ENCODE assay signal across 8 cellular contexts in the genomic region with DNA sequence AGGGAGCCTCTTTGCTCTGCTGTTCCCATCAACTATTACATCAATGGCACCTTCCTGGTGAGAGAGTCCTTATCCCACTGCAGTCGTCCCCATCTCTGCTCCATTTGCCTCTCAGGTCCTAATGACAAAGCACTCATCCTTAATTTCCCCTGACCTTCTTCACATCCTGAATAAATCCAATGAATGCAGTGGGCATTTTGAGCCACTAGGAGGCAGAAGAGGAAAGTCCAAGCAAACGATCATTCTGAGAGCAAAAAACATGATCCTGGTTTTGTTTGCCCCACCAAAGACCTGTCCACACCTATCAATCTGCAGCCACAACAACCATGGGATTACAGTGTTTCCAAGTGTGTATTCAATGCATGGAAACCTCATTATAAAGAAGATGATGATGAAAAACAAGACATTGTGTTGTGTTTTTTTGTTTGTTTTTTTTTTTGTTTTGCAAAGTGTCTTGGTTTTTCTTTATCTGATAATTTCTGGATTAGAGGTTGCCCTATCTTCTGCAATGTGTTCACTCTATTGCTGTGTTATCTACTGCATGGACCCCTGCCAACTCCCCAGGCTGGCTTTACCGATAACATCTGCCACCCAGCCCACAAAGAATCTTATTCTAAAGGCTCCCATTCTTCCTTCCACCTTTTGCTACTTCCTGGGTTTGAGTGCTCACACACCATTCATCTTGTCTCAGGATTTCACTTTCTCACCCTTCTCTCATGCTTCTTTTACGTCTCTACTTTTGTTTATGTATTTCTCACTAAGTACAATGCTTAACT.
A peak's percentile ranks its signal among the peaks of the same experiment; 100 is the strongest.
DNase-seq lines count a peak whose midpoint lies in the region; ATAC-seq lines count a peak whose summit lies in the region.

No MANE protein-coding gene starts in this region.

- H3K27me3 Mint-ChIP-seq in activated CD8-positive, alpha-beta memory T cell treated with anti-CD3 and anti-CD28 coated beads, Interleukin-2, amount 10 ng/mL, durations not matched to agents 7 days and 5 days = no peaks in the 10 kb centered on the region
- peaks cover 9 to 28% (median 24%) of the 10 kb centered on the region in 3 donors for H3K27me3 Mint-ChIP-seq in naive B cell

- H3K4me1 Mint-ChIP-seq in activated CD8-positive, alpha-beta memory T cell treated with anti-CD3 and anti-CD28 coated beads, Interleukin-2, amount 10 ng/mL, durations not matched to agents 7 days and 5 days = no peaks in the 10 kb centered on the region
- H3K4me1 Mint-ChIP-seq in naive B cell = peaks cover 0 to 4% (median 0%) of the 10 kb centered on the region in 3 donors

- no peak overlapping the region for H3K4me3 Mint-ChIP-seq in activated CD8-positive, alpha-beta memory T cell treated with anti-CD3 and anti-CD28 coated beads, Interleukin-2, amount 10 ng/mL, durations not matched to agents 7 days and 5 days
- H3K4me3 Mint-ChIP-seq in naive B cell = no peak overlapping the region

- ATAC-seq in activated CD8-positive, alpha-beta memory T cell treated with anti-CD3 and anti-CD28 coated beads, Interleukin-2, amount 10 ng/mL, durations not matched to agents 7 days and 5 days = no peak
- no peak for ATAC-seq in naive B cell (ENCODE audit: low read depth in 2 of 2)

- no peaks in the 10 kb centered on the region for H3K36me3 Mint-ChIP-seq in activated CD8-positive, alpha-beta memory T cell treated with anti-CD3 and anti-CD28 coated beads, Interleukin-2, amount 10 ng/mL, durations not matched to agents 7 days and 5 days
- no peaks in the 10 kb centered on the region for H3K36me3 Mint-ChIP-seq in naive B cell

- no peak overlapping the region for H3K27ac Mint-ChIP-seq in activated CD8-positive, alpha-beta memory T cell treated with anti-CD3 and anti-CD28 coated beads, Interleukin-2, amount 10 ng/mL, durations not matched to agents 7 days and 5 days
- H3K27ac Mint-ChIP-seq in naive B cell = peak overlapping the region in 1 of 6 donors; percentile 23

- no peaks in the 10 kb centered on the region for H3K9me3 Mint-ChIP-seq in activated CD8-positive, alpha-beta memory T cell treated with anti-CD3 and anti-CD28 coated beads, Interleukin-2, amount 10 ng/mL, durations not matched to agents 7 days and 5 days (ENCODE audit: low read depth)
- peaks cover 0 to 1% (median 0%) of the 10 kb centered on the region in 7 donors for H3K9me3 Mint-ChIP-seq in naive B cell

- peak; percentile 56 for DNase-seq in activated CD8-positive, alpha-beta memory T cell treated with anti-CD3 and anti-CD28 coated beads for 24 hours
- DNase-seq in activated CD8-positive, alpha-beta memory T cell treated with anti-CD3 and anti-CD28 coated beads, Interleukin-2, amount 10 ng/mL, durations not matched to agents 7 days and 5 days = no peak
- peak; percentile 33 for DNase-seq in H4 (ENCODE audit: low spot score)
- DNase-seq in NCI-H510A (lab: John Stamatoyannopoulos, UW) = peak; percentile 2
- DNase-seq in cerebellum (ENCODE audit: low spot score) = peak; percentile 38
- DNase-seq in naive B cell = peak; percentile 25
- DNase-seq in epidermal melanocyte (ENCODE audit: insufficient read length, low spot score) = no peak
- no peak for DNase-seq in NK-92 (lab: John Stamatoyannopoulos, UW; ENCODE audit: unreplicated experiment)

- CTCF ChIA-PET in activated CD8-positive, alpha-beta memory T cell treated with anti-CD3 and anti-CD28 coated beads, Interleukin-2, amount 10 ng/mL, durations not matched to agents 7 days and 5 days (lab: Charles Lee) = no interaction called here

Comparison
In these comparisons a context has a peak if more than half of its experiments do, and no peak if none do; other contexts are left out.
1. DNase-seq: peak in activated CD8-positive, alpha-beta memory T cell treated with anti-CD3 and anti-CD28 coated beads for 24 hours (single experiment), H4 (single experiment), NCI-H510A (single experiment), cerebellum (single experiment) and naive B cell (single experiment); none in activated CD8-positive, alpha-beta memory T cell treated with anti-CD3 and anti-CD28 coated beads, Interleukin-2, amount 10 ng/mL, durations not matched to agents 7 days and 5 days (single experiment), epidermal melanocyte (single experiment) and NK-92 (single experiment).